6 cellular contexts compared by ENCODE assay signal in the genomic region with DNA sequence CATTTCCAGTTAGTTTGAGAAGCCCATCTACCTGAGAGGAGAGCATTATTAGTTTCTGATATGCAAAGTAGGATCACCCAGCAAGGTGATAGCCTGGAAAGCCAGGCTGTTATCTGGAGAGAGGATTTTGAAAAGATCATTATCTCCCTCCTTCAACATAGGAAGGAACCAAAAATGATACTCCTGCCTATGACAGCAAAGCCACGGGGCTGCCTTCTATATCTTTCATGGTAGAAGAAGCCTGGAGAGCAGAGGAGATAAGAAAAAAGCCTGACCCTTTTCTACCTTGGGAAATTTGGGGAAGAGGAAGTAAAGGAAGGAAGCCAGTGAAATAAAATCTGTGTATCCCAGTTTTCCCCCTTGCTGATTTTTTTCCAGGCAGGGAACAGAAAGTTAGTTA.
"Had no signal": no experiment of that assay in that cellular context is flagged by ENCODE, and none has a peak within 500 bp of the region (broad histone marks: within the 10 kb centered on the region; RNA-seq: fewer than 3 reads in every experiment).

No MANE protein-coding gene starts in this region.

- H3K27ac ChIP-seq: GM23248 had no signal

- ATAC-seq: K562 had no signal

- H3K9ac ChIP-seq: GM23248 had no signal

- H3K4me3 ChIP-seq: GM23248, K562 had no signal

- H2AFZ ChIP-seq: GM23248 had no signal

- DNase-seq: GM23248, GOT3, H7, HCEC 1CT, IMR-90 had no signal
